ENCODE assay signal across 13 cellular contexts in the genomic region with DNA sequence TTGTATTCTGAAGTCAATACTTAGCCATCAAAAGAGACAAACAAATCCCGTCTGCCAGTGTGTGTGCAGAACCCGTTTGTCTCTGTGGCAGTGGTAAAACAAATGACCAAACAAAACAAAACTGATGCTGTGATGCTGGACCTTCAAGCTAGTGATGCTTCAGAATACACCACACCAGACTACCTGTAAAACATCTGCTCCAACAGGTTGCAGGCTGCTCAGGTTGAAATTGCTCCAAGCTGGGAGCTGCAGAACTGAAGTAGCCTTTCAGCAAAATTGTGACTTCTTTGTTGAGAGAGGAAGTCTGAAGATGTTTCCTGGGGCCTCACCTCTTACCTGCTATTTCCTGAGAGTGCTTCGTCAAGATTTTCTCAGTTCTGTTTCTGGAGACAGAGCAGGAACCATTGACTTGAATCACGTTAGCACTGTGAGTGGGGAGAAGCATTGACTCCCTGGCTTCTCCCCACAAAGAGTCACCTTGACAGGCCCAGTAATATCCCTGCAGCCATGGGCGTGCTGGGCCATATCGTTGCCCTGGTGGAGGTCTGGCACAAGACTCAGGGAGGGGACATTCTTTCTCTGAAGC.
DNase-seq lines count a peak whose midpoint lies in the region; ATAC-seq, FAIRE-seq and TF ChIP-seq lines count a peak whose summit lies in the region.
"Had no signal": no experiment of that assay in that cellular context is flagged by ENCODE, and none has a peak within 500 bp of the region (broad histone marks: within the 10 kb centered on the region; RNA-seq: fewer than 3 reads in every experiment).

No MANE protein-coding gene starts in this region.

- DNase-seq in GM10248 (ENCODE audit: extremely low spot score): peak; percentile 48
- DNase-seq in GM12878 (ENCODE audit: low read depth, low spot score): no peak
- DNase-seq in MCF 10A (ENCODE audit: unreplicated experiment): no peak
- DNase-seq in testis: no peak
- no peak for DNase-seq in NCI-H1092 treated with DMSO at 0.1 percent for 48 hours (lab: John Stamatoyannopoulos, UW)
- DNase-seq: activated CD4-positive, alpha-beta T cell treated with anti-CD3 and anti-CD28 coated beads for 1 hour; DMS79 had no signal

- peak; percentile 70 for ATAC-seq in GM19324 (IDR thresholded peaks at IDR 0.05; ENCODE audit: low FRiP score, unreplicated experiment)
- peak; percentile 85 for ATAC-seq in HG03064 (IDR thresholded peaks at IDR 0.05; ENCODE audit: low read depth, unreplicated experiment)
- peak; percentile 70 for ATAC-seq in GM12878
- ATAC-seq in HG02970 (IDR thresholded peaks at IDR 0.05; ENCODE audit: low FRiP score, unreplicated experiment): no peak

- no peak overlapping the region for H3K4me3 Mint-ChIP-seq in MCF 10A (ENCODE audit: unreplicated experiment)

- H3K9me3 ChIP-seq in GM12878 (replicated peaks; ENCODE audit: control insufficient read depth, insufficient read depth, low read length) (no peaks in the 10 kb centered on the region; the same call in 2 of the 3 replicates), testis (no peaks in the 10 kb centered on the region)

- no peak overlapping the region for H3K27ac Mint-ChIP-seq in MCF 10A (ENCODE audit: low read depth, unreplicated experiment)

- FAIRE-seq in GM12878 (lab: Jason Lieb, UNC): peak; percentile 41
- FAIRE-seq: colon had no signal

- H3K4me1 ChIP-seq in GM12878 (ENCODE audit: control insufficient read depth, insufficient read depth, low read length): peaks cover 18% of the 10 kb centered on the region
- H3K4me1 ChIP-seq in testis: no peaks in the 10 kb centered on the region

- no peak for TF ChIP-seq RAD21 in GM12878 (IDR thresholded peaks at IDR 0.05; ENCODE audit: insufficient read depth, low read depth, low read length)

- no peak overlapping the region for H3K4me3 ChIP-seq in GM12878
- H3K4me3 ChIP-seq in testis: no peak overlapping the region

- peak overlapping the region; percentile 33; the same call in 1 of the 2 replicates for H3K4me2 ChIP-seq in GM12878 (ENCODE audit: control insufficient read depth, insufficient read depth)

- BruUV-seq in GM12878 (replicated peaks; lab: Mats Ljungman, UMichigan): no TSS peak
- BruUV-seq in MCF 10A (replicated peaks; lab: Mats Ljungman, UMichigan): no TSS peak

- POLR2A ChIA-PET in GM10248 (lab: Yijun Ruan, JAX): no interaction called here
- POLR2A ChIA-PET in GM12878 (lab: Charles Lee): no interaction called here
- POLR2A ChIA-PET in MCF 10A (lab: Yijun Ruan, JAX): no interaction called here

- in situ Hi-C loops in GM12878 (cut with MboI): no loop called here

- TF ChIP-seq CTCF in GM10248 (IDR thresholded peaks at IDR 0.05; ENCODE audit: control extremely low read depth, extremely low read depth, low read depth, missing control alignments): no peak
- no peak for TF ChIP-seq CTCF in GM12878 (IDR thresholded peaks at IDR 0.05 in 2 of 3, conservative IDR thresholded peaks at IDR 0.05 in 1 of 3; ENCODE audit: control insufficient read depth in 2 of 3, extremely low read depth in 1 of 3, insufficient read depth in 1 of 3, low read depth in 3 of 3, low read length in 3 of 3)
- TF ChIP-seq CTCF in MCF 10A (IDR thresholded peaks at IDR 0.05; ENCODE audit: unreplicated experiment): no peak
- no peak for TF ChIP-seq CTCF in testis (IDR thresholded peaks at IDR 0.05)

- no peak for TF ChIP-seq EP300 in GM12878 (IDR thresholded peaks at IDR 0.05; ENCODE audit: borderline replicate concordance in 1 of 2, control insufficient read depth in 1 of 2, low read depth in 2 of 2, low read length in 2 of 2)

- no peaks in the 10 kb centered on the region for H3K36me3 Mint-ChIP-seq in MCF 10A (ENCODE audit: insufficient read depth, unreplicated experiment)

- RAD21 ChIA-PET in GM12878 (lab: Charles Lee; ENCODE audit: unreplicated experiment): no interaction called here

- no peak overlapping the region for H3K9ac ChIP-seq in GM12878 (ENCODE audit: control insufficient read depth, insufficient read depth, low read length)
- H3K9ac ChIP-seq: parathyroid adenoma had no signal

- no peak for TF ChIP-seq POLR2A in GM12878 (IDR thresholded peaks at IDR 0.05; ENCODE audit: low read depth, low read length)
- TF ChIP-seq POLR2A in testis (IDR thresholded peaks at IDR 0.05): no peak

- H3K36me3 ChIP-seq in GM12878 (ENCODE audit: control insufficient read depth in 2 of 2, insufficient read depth in 2 of 2, low read length in 1 of 2): no peaks in the 10 kb centered on the region
- no peaks in the 10 kb centered on the region for H3K36me3 ChIP-seq in testis (ENCODE audit: low read depth, missing control alignments)

- SMC1A ChIA-PET in GM12878 (lab: Charles Lee; ENCODE audit: uncharacterized antibody, unreplicated experiment): no interaction called here

- H3K9me3 Mint-ChIP-seq in MCF 10A (ENCODE audit: unreplicated experiment): no peaks in the 10 kb centered on the region

- H3K27me3 ChIP-seq in GM12878 (replicated peaks in 1 of 2; ENCODE audit: control insufficient read depth in 2 of 2, insufficient read depth in 2 of 2, low read length in 1 of 2) (no peaks in the 10 kb centered on the region), testis (no peaks in the 10 kb centered on the region)

- intact Hi-C loops in GM12878 (cut with micrococcal nuclease; ENCODE audit: unreplicated experiment) (no loop called here), MCF 10A (cut with micrococcal nuclease) (no loop called here), testis (cut with DNase I; ENCODE audit: low total_unique reads) (no loop called here)

- peaks cover 11% of the 10 kb centered on the region for H3K4me1 Mint-ChIP-seq in MCF 10A (ENCODE audit: insufficient read depth, unreplicated experiment)

- WGBS in GM12878 (ENCODE audit: insufficient coverage, insufficient replicate concordance, low lambda C conversion rate, missing lambda C conversion rate): under 1% methylated on average over 6 of the region's 6 CpGs
- 76 to 78% methylated on average over 4 to 6 of the region's 6 CpGs for WGBS in testis, 2 donors

- H3K27ac ChIP-seq in GM12878 (ENCODE audit: control insufficient read depth, insufficient read depth) (no peak overlapping the region), testis (no peak overlapping the region)
- H3K27ac ChIP-seq: HL-60, parathyroid adenoma had no signal

- H3K79me2 ChIP-seq in GM12878 (ENCODE audit: control insufficient read depth, insufficient read depth, low read length): no peaks in the 10 kb centered on the region
- H3K79me2 ChIP-seq: parathyroid adenoma had no signal

- CTCF ChIA-PET in GM10248 (lab: Yijun Ruan, JAX): interaction anchor here (1.0 to 1.8 kb wide), 3 partner anchors 10 to 52 kb away, joined by 3 to 7 read pairs (median 3); no protein-coding TSS in a partner anchor
- CTCF ChIA-PET in GM12878 (lab: Yijun Ruan, JAX): interaction anchor here (1.0 kb wide), 1 partner anchor 875 kb away, joined by 4 read pairs; no protein-coding TSS in a partner anchor
- CTCF ChIA-PET in MCF 10A (lab: Yijun Ruan, JAX): interaction anchor here (0.6 kb wide), 1 partner anchor 114 kb away, joined by 3 read pairs; no protein-coding TSS in a partner anchor

- no peaks in the 10 kb centered on the region for H4K20me1 ChIP-seq in GM12878 (ENCODE audit: control insufficient read depth, insufficient read depth)

- H2AFZ ChIP-seq in GM12878 (ENCODE audit: control insufficient read depth, low read depth, low read length): peak overlapping the region; percentile 12
- H2AFZ ChIP-seq: parathyroid adenoma had no signal

- H3K27me3 Mint-ChIP-seq in MCF 10A (ENCODE audit: insufficient read depth, unreplicated experiment): no peaks in the 10 kb centered on the region

TF ChIP-seq in GM12878, 131 proteins besides CTCF, POLR2A, EP300 and RAD21:
- TF ChIP-seq ETV6 (conservative IDR thresholded peaks at IDR 0.05 in 1 of 2, IDR thresholded peaks at IDR 0.05 in 1 of 2; ENCODE audit: borderline replicate concordance in 1 of 2, low read depth in 1 of 2) (peak in 1 of 2 experiments; percentile 28; a peak in 1 of 4 replicates), POLR2AphosphoS2 (IDR thresholded peaks at IDR 0.05; ENCODE audit: low read depth, low read length) (no peak), ZBED1 (IDR thresholded peaks at IDR 0.05; ENCODE audit: borderline replicate concordance) (no peak), ASH2L (IDR thresholded peaks at IDR 0.05; ENCODE audit: borderline replicate concordance, low read depth) (no peak), RFX5 (IDR thresholded peaks at IDR 0.05; ENCODE audit: low read depth, low read length) (no peak), SPI1 (IDR thresholded peaks at IDR 0.05; ENCODE audit: borderline replicate concordance, insufficient read depth, low read depth, low read length) (peak; percentile 49)
